In genomic region chr14:91046488-91047072, GRCh38 we compare ENCODE assay signal across 19 cellular contexts.
"Had no signal": no experiment of that assay in that cellular context is flagged by ENCODE, and none has a peak within 500 bp of the region (broad histone marks: within the 10 kb centered on the region; RNA-seq: fewer than 3 reads in every experiment).

No MANE protein-coding gene starts in this region.

- H3K4me3 Mint-ChIP-seq: dendritic cell treated with granulocyte-macrophage colony-stimulating factor and Interleukin-4, amounts not matched to agents 40 ng/mL and 50 ng/mL, for 4 days had no signal

- H3K27ac ChIP-seq: epithelial cell of prostate, esophagus muscularis mucosa, gastroesophageal sphincter, hepatocyte, left ventricle myocardium inferior, lower lobe of right lung, pancreas, stomach had no signal

- H3K4me2 ChIP-seq: hepatocyte, smooth muscle cell had no signal

- H3K27ac Mint-ChIP-seq: dendritic cell treated with granulocyte-macrophage colony-stimulating factor and Interleukin-4, amounts not matched to agents 40 ng/mL and 50 ng/mL, for 4 days; progenitor cell of endocrine pancreas had no signal

- H3K27me3 ChIP-seq: esophagus muscularis mucosa, gastroesophageal sphincter, hepatocyte, pancreas, stomach had no signal

- H2AFZ ChIP-seq: hepatocyte had no signal

- ATAC-seq: gastroesophageal sphincter, left cardiac atrium, pancreas, right cardiac atrium had no signal

- DNase-seq: kidney; left cardiac atrium; left ventricle myocardium inferior; lower lobe of right lung; mesenchymal stem cell; naive thymus-derived CD8-positive, alpha-beta T cell; occipital lobe; pancreas; right cardiac atrium; stimulated activated CD4-positive, alpha-beta T cell treated with anti-CD3 and anti-CD28 coated beads, Interleukin-2, amount 100 ng/mL, for 48 hours; stomach had no signal

- H3K9me3 Mint-ChIP-seq: dendritic cell treated with granulocyte-macrophage colony-stimulating factor and Interleukin-4, amounts not matched to agents 40 ng/mL and 50 ng/mL, for 4 days; effector memory CD8-positive, alpha-beta T cell; naive thymus-derived CD8-positive, alpha-beta T cell had no signal

- H3K27me3 Mint-ChIP-seq: dendritic cell treated with granulocyte-macrophage colony-stimulating factor and Interleukin-4, amounts not matched to agents 40 ng/mL and 50 ng/mL, for 4 days; effector memory CD8-positive, alpha-beta T cell; naive thymus-derived CD8-positive, alpha-beta T cell; progenitor cell of endocrine pancreas had no signal

- H3K36me3 ChIP-seq: esophagus muscularis mucosa, gastroesophageal sphincter, left ventricle myocardium inferior, lower lobe of right lung, pancreas, stomach had no signal

- H3K9me3 ChIP-seq: esophagus muscularis mucosa, gastroesophageal sphincter, left ventricle myocardium inferior, lower lobe of right lung, pancreas, stomach had no signal

- H3K4me3 ChIP-seq: esophagus muscularis mucosa, gastroesophageal sphincter, hepatocyte, left ventricle myocardium inferior, lower lobe of right lung, pancreas, smooth muscle cell, stomach had no signal
